8 cellular contexts compared by ENCODE assay signal in the genomic region with DNA sequence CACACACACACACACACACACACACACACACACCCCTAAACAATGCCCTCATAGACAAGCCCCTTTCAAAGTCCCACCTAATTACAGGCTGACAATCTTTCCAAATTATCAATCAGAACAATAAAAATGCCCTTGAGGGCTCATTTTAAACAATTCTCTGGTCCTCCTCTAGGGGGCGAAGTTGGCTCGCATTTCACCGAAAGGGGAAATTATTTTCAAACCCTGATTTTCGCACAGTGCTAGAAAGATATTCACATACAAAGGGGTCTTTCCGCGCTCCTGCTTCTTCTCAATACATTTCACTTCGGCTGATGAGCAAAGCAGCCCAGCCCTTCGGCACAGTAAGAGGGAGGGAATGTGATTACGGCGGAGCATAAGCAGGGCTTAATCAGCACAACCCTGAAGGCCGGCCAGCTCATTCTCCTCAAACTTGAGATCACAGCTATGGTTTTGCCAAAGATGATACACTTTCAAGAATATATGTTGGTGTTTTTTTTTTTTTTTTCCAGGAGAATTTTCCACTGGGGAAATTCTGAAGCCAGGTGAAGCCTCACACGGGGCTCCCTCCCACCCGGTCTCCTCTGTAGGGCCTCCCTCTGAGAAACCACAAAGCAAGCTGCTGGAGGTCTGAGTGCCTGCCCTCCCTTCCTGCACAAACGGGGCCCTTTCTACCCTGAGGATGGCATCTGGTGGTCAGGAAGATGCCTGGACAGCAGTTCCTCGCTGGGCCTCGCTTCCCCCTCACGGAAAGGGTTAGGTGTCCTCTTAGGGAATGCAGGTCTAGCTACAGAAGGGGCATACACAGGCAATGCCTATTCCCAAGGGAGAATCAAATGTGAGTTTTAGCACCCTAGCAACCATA.
DNase-seq lines count a peak whose midpoint lies in the region; ATAC-seq, FAIRE-seq and TF ChIP-seq lines count a peak whose summit lies in the region.

No MANE protein-coding gene starts in this region.

- H3K27me3 ChIP-seq in Loucy (ENCODE audit: insufficient read depth, low read length, poor library complexity, severe bottlenecking): no peaks in the 10 kb centered on the region

- no peaks in the 10 kb centered on the region for H4K20me1 ChIP-seq in Loucy (ENCODE audit: insufficient read depth, low read length, poor library complexity, severe bottlenecking)

- H2AFZ ChIP-seq in Loucy (ENCODE audit: low read length): no peak overlapping the region

- no peaks in the 10 kb centered on the region for H3K9me2 ChIP-seq in Loucy (replicated peaks; ENCODE audit: low read depth, low read length)

- peak overlapping the region; percentile 21 for H3K4me3 Mint-ChIP-seq in T-helper 2 cell treated with Interferon-gamma antibody and Interleukin-4, amounts not matched to agents 5 μg/mL and 100 μg/mL, for 36 hours

- H3K4me1 ChIP-seq in Loucy (ENCODE audit: insufficient read depth, low read length, poor library complexity, severe bottlenecking): peaks cover 10% of the 10 kb centered on the region

- TF ChIP-seq CTCF in AG09319 (IDR thresholded peaks at IDR 0.05; ENCODE audit: low read depth, low read length): peak; percentile 59
- peak; percentile 93 for TF ChIP-seq CTCF in Loucy (conservative IDR thresholded peaks at IDR 0.05; ENCODE audit: low read length)

- ATAC-seq in GM19467 (IDR thresholded peaks at IDR 0.05; ENCODE audit: unreplicated experiment): no peak

- peaks cover 1% of the 10 kb centered on the region for H3K4me1 Mint-ChIP-seq in T-helper 2 cell treated with Interferon-gamma antibody and Interleukin-4, amounts not matched to agents 5 μg/mL and 100 μg/mL, for 36 hours (ENCODE audit: low read depth)

- no peaks in the 10 kb centered on the region for H3K36me3 ChIP-seq in Loucy (ENCODE audit: insufficient read depth, low read length)

- no peaks in the 10 kb centered on the region for H3F3A ChIP-seq in Loucy (ENCODE audit: low read depth)

- H3K4me3 ChIP-seq in Loucy (ENCODE audit: low read length, poor library complexity, severe bottlenecking): peak overlapping the region; percentile 22

- no peaks in the 10 kb centered on the region for H3K9me3 ChIP-seq in Loucy (ENCODE audit: insufficient read depth, low read depth, low read length)

- H3K27me3 Mint-ChIP-seq in T-helper 2 cell treated with Interferon-gamma antibody and Interleukin-4, amounts not matched to agents 5 μg/mL and 100 μg/mL, for 36 hours (ENCODE audit: low read depth): peaks cover 29% of the 10 kb centered on the region

- H3K9me3 Mint-ChIP-seq in T-helper 2 cell treated with Interferon-gamma antibody and Interleukin-4, amounts not matched to agents 5 μg/mL and 100 μg/mL, for 36 hours: no peaks in the 10 kb centered on the region

- peak overlapping the region; percentile 51 for H3K4me2 ChIP-seq in Loucy (ENCODE audit: low read depth, low read length, poor library complexity, severe bottlenecking)

- FAIRE-seq in GM18507 (lab: Jason Lieb, UNC): peak; percentile 59

- H3K79me2 ChIP-seq in Loucy (ENCODE audit: insufficient read depth, low read length): no peaks in the 10 kb centered on the region

- no peak overlapping the region for H3K27ac Mint-ChIP-seq in T-helper 2 cell treated with Interferon-gamma antibody and Interleukin-4, amounts not matched to agents 5 μg/mL and 100 μg/mL, for 36 hours

- no peaks in the 10 kb centered on the region for H3K36me3 Mint-ChIP-seq in T-helper 2 cell treated with Interferon-gamma antibody and Interleukin-4, amounts not matched to agents 5 μg/mL and 100 μg/mL, for 36 hours (ENCODE audit: low read depth)

- no peak for DNase-seq in AG09319 (ENCODE audit: extremely low read depth, low read depth)
- no peak for DNase-seq in GM18507 (ENCODE audit: extremely low spot score, insufficient read length, low read depth)
- DNase-seq in T-helper 2 cell treated with Interferon-gamma antibody and Interleukin-4, amounts not matched to agents 5 μg/mL and 100 μg/mL, for 36 hours (ENCODE audit: low spot score): no peak
- DNase-seq in cerebellum (ENCODE audit: low spot score): peak; percentile 4
- DNase-seq in left kidney (ENCODE audit: low read depth, low spot score): peak; percentile 77
- peak; percentile 39 to 49 for DNase-seq in stimulated activated CD4-positive, alpha-beta T cell treated with anti-CD3 and anti-CD28 coated beads, Interleukin-2, amount 100 ng/mL, for 48 hours

- H3K9ac ChIP-seq in Loucy (ENCODE audit: low read depth, low read length, poor library complexity, severe bottlenecking): no peak overlapping the region

Comparison
In these comparisons a context has a peak if more than half of its experiments do, and no peak if none do; other contexts are left out.
1. DNase-seq: peak in cerebellum (single experiment), left kidney (single experiment) and stimulated activated CD4-positive, alpha-beta T cell treated with anti-CD3 and anti-CD28 coated beads, Interleukin-2, amount 100 ng/mL, for 48 hours (2 of 2); none in AG09319 (single experiment), GM18507 (single experiment) and T-helper 2 cell treated with Interferon-gamma antibody and Interleukin-4, amounts not matched to agents 5 μg/mL and 100 μg/mL, for 36 hours (single experiment).